In genomic region chr10:46232084-46232483, GRCh38 we compare ENCODE assay signal across 18 cellular contexts. TPM values are rescaled to one million over a fixed set of nuclear protein-coding genes. Genes with fewer than 3 reads are reported as not detected.
"Had no signal": no experiment of that assay in that cellular context is flagged by ENCODE, and none has a peak within 500 bp of the region (broad histone marks: within the 10 kb centered on the region; RNA-seq: fewer than 3 reads in every experiment).

No MANE protein-coding gene starts in this region.

- H3K27me3 ChIP-seq: hepatocyte, thyroid gland had no signal

- DNase-seq: activated CD4-positive, alpha-beta T cell treated with anti-CD3 and anti-CD28 coated beads, Interleukin-2, amount 10 ng/mL, durations not matched to agents 7 days and 5 days; activated CD4-positive, CD25-positive, alpha-beta regulatory T cell; activated T-cell treated with anti-CD3 and anti-CD28 coated beads, Interleukin-2, amount 50 U/mL, for 1 hour; caudate nucleus; stimulated activated CD4-positive, alpha-beta T cell treated with anti-CD3 and anti-CD28 coated beads, Interleukin-1b, Interleukin-23, amount 100 ng/mL, for 48 hours; thyroid gland had no signal

- H3K27ac Mint-ChIP-seq: activated CD4-positive, alpha-beta T cell treated with anti-CD3 and anti-CD28 coated beads, Interleukin-2, amount 10 ng/mL, durations not matched to agents 7 days and 5 days; activated T-helper 2 cell treated with anti-CD3 and anti-CD28 coated beads, Interferon-gamma antibody, Interleukin-2, Interleukin-4, amounts not matched to agents 10 μg/mL and 5 μg/mL and 100 μg/mL, durations not matched to agents 14 hours and 24 hours and 36 hours; mesothelial cell of epicardium had no signal

- H3K9me3 ChIP-seq: esophagus muscularis mucosa, thyroid gland had no signal

- H3K27ac ChIP-seq: esophagus muscularis mucosa, hepatocyte, SK-N-MC, thyroid gland had no signal

- H3K4me3 ChIP-seq: esophagus muscularis mucosa, hepatocyte, SK-N-MC, thyroid gland had no signal

- H3K36me3 ChIP-seq: esophagus muscularis mucosa, thyroid gland had no signal

- H3K36me3 Mint-ChIP-seq: mesothelial cell of epicardium had no signal

- ATAC-seq: sciatic nerve had no signal

- H3K4me1 Mint-ChIP-seq: mesothelial cell of epicardium had no signal

- H3K27me3 Mint-ChIP-seq: activated CD4-positive, alpha-beta T cell treated with anti-CD3 and anti-CD28 coated beads, Interleukin-2, amount 10 ng/mL, durations not matched to agents 7 days and 5 days had no signal

- H3K4me3 Mint-ChIP-seq: activated CD4-positive, alpha-beta T cell treated with anti-CD3 and anti-CD28 coated beads, Interleukin-2, amount 10 ng/mL, durations not matched to agents 7 days and 5 days; mesothelial cell of epicardium had no signal

RNA-seq across cellular contexts. Expression of gene ANTXRL, which starts 54.7 kb away (rescaled TPM):
- total RNA-seq: activated T-helper 2 cell treated with anti-CD3 and anti-CD28 coated beads, Interferon-gamma antibody, Interleukin-2, Interleukin-4, amounts not matched to agents 10 μg/mL and 5 μg/mL and 100 μg/mL, durations not matched to agents 14 hours and 24 hours and 36 hours; esophagus muscularis mucosa; hepatocyte; lower leg skin; mesothelial cell of epicardium; myocyte; osteoblast; pulmonary artery endothelial cell; sciatic nerve; thyroid gland had no signal
- polyA plus RNA-seq: hepatocyte, keratinocyte, neural cell had no signal
